26 cellular contexts compared by ENCODE assay signal in the genomic region with DNA sequence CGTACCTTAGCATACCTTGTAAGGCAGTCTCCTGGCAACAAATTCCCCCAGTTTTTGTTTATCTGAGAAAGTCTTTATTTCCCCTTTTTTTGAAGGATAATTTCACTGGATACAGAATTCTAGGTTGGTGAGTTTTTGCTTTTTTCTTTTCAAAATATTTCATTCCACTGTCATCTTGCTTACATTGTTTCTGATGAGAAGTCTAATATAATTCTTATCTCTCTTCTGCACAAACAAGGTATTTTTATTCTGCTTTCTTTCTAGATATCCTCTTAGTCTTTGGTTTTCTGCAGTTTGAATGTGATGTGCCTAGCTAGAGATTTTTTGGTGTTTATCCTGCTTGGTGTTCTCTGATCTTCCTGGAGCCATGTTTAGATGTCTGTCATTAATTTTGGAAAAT. TPM values are rescaled to one million over a fixed set of nuclear protein-coding genes. Genes with fewer than 3 reads are reported as not detected.
A peak's percentile ranks its signal among the peaks of the same experiment; 100 is the strongest.
DNase-seq lines count a peak whose midpoint lies in the region; ATAC-seq, FAIRE-seq and TF ChIP-seq lines count a peak whose summit lies in the region.
"Had no signal": no experiment of that assay in that cellular context is flagged by ENCODE, and none has a peak within 500 bp of the region (broad histone marks: within the 10 kb centered on the region; RNA-seq: fewer than 3 reads in every experiment).

No MANE protein-coding gene starts in this region.

- H3K4me2 ChIP-seq in BLaER1 (0 out of 2 replicates have a peak overlapping the region, but pooled peaks have one; percentile 17), K562 (ENCODE audit: insufficient read depth, low read length) (no peak overlapping the region)

- H3K4me1 ChIP-seq in BLaER1 (peaks cover 21% of the 10 kb centered on the region), K562 (replicated peaks in 1 of 2; ENCODE audit: control insufficient read depth in 2 of 2, insufficient read depth in 2 of 2, low read length in 2 of 2) (peaks cover 0 to 12% of the 10 kb centered on the region in 2 experiments; a peak in 2 of 5 replicates)

- in situ Hi-C loops in K562 (cut with MboI) = no loop called here

- H3K79me2 ChIP-seq in K562 (ENCODE audit: control insufficient read depth, insufficient read depth, low read length) = no peaks in the 10 kb centered on the region

- FAIRE-seq in K562 (lab: Jason Lieb, UNC) = no peak
- FAIRE-seq: A204.1, GM12891, GM19239 had no signal

- DNase-seq in WTC11 (ENCODE audit: low spot score) = no peak
- DNase-seq in K562 (ENCODE audit: extremely low read depth in 1 of 4, low spot score in 3 of 4) = no peak
- no peak for DNase-seq in progenitor cell of endocrine pancreas (ENCODE audit: low spot score, unreplicated experiment)
- DNase-seq in SK-N-DZ (ENCODE audit: low spot score) = no peak
- no peak for DNase-seq in NCI-H1436 treated with DMSO at 0.1 percent for 48 hours (lab: John Stamatoyannopoulos, UW)
- DNase-seq in activated gamma-delta T cell treated with Interleukin-2 at 50 U/mL for 16 hours = no peak
- DNase-seq in activated effector memory CD4-positive, alpha-beta T cell treated with Interleukin-2 at 50 U/mL for 16 hours = no peak
- DNase-seq: 8988T; ACHN; BE2C; CD4-positive, alpha-beta T cell; CD8-positive, alpha-beta T cell; COR-L47; DMS 273 treated with DMSO at 0.1 percent for 48 hours; DMS153; DMS53; DMS79; DND-41; EL; GDM1 had no signal

- peaks cover 12% of the 10 kb centered on the region for H3K36me3 Mint-ChIP-seq in WTC11
- H3K36me3 Mint-ChIP-seq in progenitor cell of endocrine pancreas (ENCODE audit: insufficient read depth) = peaks cover 11% of the 10 kb centered on the region
- H3K36me3 Mint-ChIP-seq: CD8-positive, alpha-beta T cell had no signal

- TF ChIP-seq EP300 in K562 (IDR thresholded peaks at IDR 0.05; ENCODE audit: low read length) = no peak

- intact Hi-C loops in K562 (cut with micrococcal nuclease) = no loop called here

- H3K27ac Mint-ChIP-seq in WTC11 (no peak overlapping the region), progenitor cell of endocrine pancreas (peak overlapping the region; percentile 17)
- H3K27ac Mint-ChIP-seq: CD4-positive, alpha-beta T cell; CD8-positive, alpha-beta T cell had no signal

- POLR2A ChIA-PET in WTC11 (lab: Charles Lee) = no interaction called here
- POLR2A ChIA-PET in K562 (lab: Yijun Ruan, JAX) = no interaction called here

- no peak overlapping the region for H2AFZ ChIP-seq in K562 (ENCODE audit: low read depth, low read length)

- TF ChIP-seq RAD21 in K562 (CRISPR knock-in tag; conservative IDR thresholded peaks at IDR 0.05 in 1 of 2, IDR thresholded peaks at IDR 0.05 in 1 of 2) = no peak

- no peak for TF ChIP-seq CTCF in WTC11 (IDR thresholded peaks at IDR 0.05)
- no peak for TF ChIP-seq CTCF in K562 (IDR thresholded peaks at IDR 0.05 in 2 of 3, conservative IDR thresholded peaks at IDR 0.05 in 1 of 3; ENCODE audit: insufficient read depth in 2 of 3, low read depth in 1 of 3, low read length in 3 of 3)
- no peak for TF ChIP-seq CTCF in progenitor cell of endocrine pancreas (IDR thresholded peaks at IDR 0.05; ENCODE audit: unreplicated experiment)

- H3K27ac ChIP-seq in BLaER1 = no peak overlapping the region
- H3K27ac ChIP-seq in K562 (ENCODE audit: extremely low read depth, low read depth, low read length) = no peak overlapping the region
- H3K27ac ChIP-seq: BLaER1 treated with 17β-estradiol and CSF1 and Interleukin-3, amounts not matched to agents 10 nM and 100 nM; C4-2B had no signal

- no peak overlapping the region for H3K4me3 Mint-ChIP-seq in WTC11
- H3K4me3 Mint-ChIP-seq in progenitor cell of endocrine pancreas (ENCODE audit: low read depth) = no peak overlapping the region
- H3K4me3 Mint-ChIP-seq: CD4-positive, alpha-beta T cell; CD8-positive, alpha-beta T cell had no signal

- H3K27me3 Mint-ChIP-seq in WTC11 (ENCODE audit: low read depth) (no peaks in the 10 kb centered on the region), progenitor cell of endocrine pancreas (no peaks in the 10 kb centered on the region)
- H3K27me3 Mint-ChIP-seq: CD4-positive, alpha-beta T cell had no signal

- H3K9me3 Mint-ChIP-seq in WTC11 (peaks cover 5% of the 10 kb centered on the region), progenitor cell of endocrine pancreas (ENCODE audit: low read depth) (peaks cover 16% of the 10 kb centered on the region)

- WGBS in K562 (ENCODE audit: insufficient coverage, low coverage, missing lambda C conversion rate) = 54% methylated on average over 1 of the region's 1 CpG

- H3K9me3 ChIP-seq in BLaER1 = peaks cover 31% of the 10 kb centered on the region
- H3K9me3 ChIP-seq in K562 (replicated peaks; ENCODE audit: control insufficient read depth, insufficient read depth, low read depth, low read length) = 0 out of 2 replicates have a peak, but pooled peaks cover 8% of the 10 kb centered on the region
- H3K9me3 ChIP-seq: BE2C had no signal

- H3K9me1 ChIP-seq in K562 (ENCODE audit: control insufficient read depth, insufficient read depth, low read length) = no peaks in the 10 kb centered on the region

- ATAC-seq in WTC11 (no peak), K562 (no peak)
- ATAC-seq: CD8-positive, alpha-beta T cell had no signal

- no peak overlapping the region for H3K9ac ChIP-seq in BLaER1
- no peak overlapping the region for H3K9ac ChIP-seq in K562 (ENCODE audit: insufficient read depth in 1 of 2, low read depth in 2 of 2, low read length in 2 of 2)
- H3K9ac ChIP-seq: BLaER1 treated with 17β-estradiol and CSF1 and Interleukin-3, amounts not matched to agents 10 nM and 100 nM had no signal

- H3K4me3 ChIP-seq in BLaER1 (no peak overlapping the region), K562 (no peak overlapping the region)

- BruUV-seq in K562 (replicated peaks; lab: Mats Ljungman, UMichigan) = no TSS peak

- H3K4me1 Mint-ChIP-seq in WTC11 (peaks cover 14% of the 10 kb centered on the region), progenitor cell of endocrine pancreas (ENCODE audit: low read depth) (peaks cover 22% of the 10 kb centered on the region)

- H3K27me3 ChIP-seq in BLaER1 (no peaks in the 10 kb centered on the region), K562 (ENCODE audit: control insufficient read depth in 2 of 2, insufficient read depth in 2 of 2, low read length in 2 of 2) (no peaks in the 10 kb centered on the region)
- H3K27me3 ChIP-seq: BE2C; BLaER1 treated with 17β-estradiol and CSF1 and Interleukin-3, amounts not matched to agents 10 nM and 100 nM had no signal

- H3K36me3 ChIP-seq in BLaER1 (no peaks in the 10 kb centered on the region), K562 (ENCODE audit: control insufficient read depth, insufficient read depth, low read length) (no peaks in the 10 kb centered on the region)
- H3K36me3 ChIP-seq: BE2C; BLaER1 treated with 17β-estradiol and CSF1 and Interleukin-3, amounts not matched to agents 10 nM and 100 nM had no signal

- CTCF ChIA-PET in WTC11 (lab: Charles Lee) = no interaction called here
- CTCF ChIA-PET in K562 (lab: Yijun Ruan, JAX; ENCODE audit: low intra/inter-chr PET ratio) = interaction anchor here (0.5 kb wide), 1 partner anchor 199 kb away, joined by 3 read pairs; no protein-coding TSS in a partner anchor

- no peak for TF ChIP-seq POLR2A in K562 (conservative IDR thresholded peaks at IDR 0.05)

- H4K20me1 ChIP-seq in BLaER1 (no peaks in the 10 kb centered on the region), K562 (replicated peaks; ENCODE audit: control insufficient read depth, insufficient read depth, low read length) (no peaks in the 10 kb centered on the region)
- H4K20me1 ChIP-seq: BLaER1 treated with 17β-estradiol and CSF1 and Interleukin-3, amounts not matched to agents 10 nM and 100 nM had no signal

TF ChIP-seq in WTC11, 78 proteins besides CTCF, POLR2A, EP300 and RAD21:
- TF ChIP-seq MXD4 (CRISPR knock-in tag; IDR thresholded peaks at IDR 0.05; ENCODE audit: borderline replicate concordance) (no peak), ZNF317 (CRISPR knock-in tag; IDR thresholded peaks at IDR 0.05; ENCODE audit: borderline replicate concordance, low read depth) (peak; percentile 31; the same call in 1 of the 2 replicates)

TF ChIP-seq in K562, 482 proteins besides CTCF, POLR2A, EP300 and RAD21 (continues in another document):
- peak in 1 of 2 experiments; percentile 69; a peak in 2 of 3 replicates for TF ChIP-seq CBX3 (IDR thresholded peaks at IDR 0.05; ENCODE audit: borderline replicate concordance in 1 of 2, low read length in 2 of 2)
- no peak for TF ChIP-seq RBM25 (IDR thresholded peaks at IDR 0.05; ENCODE audit: low read depth, low read length, severe bottlenecking)
- TF ChIP-seq MEF2D (tag; conservative IDR thresholded peaks at IDR 0.05; ENCODE audit: low read depth) = no peak
- no peak for TF ChIP-seq ZNF668 (CRISPR knock-in tag; IDR thresholded peaks at IDR 0.05)
- no peak for TF ChIP-seq ZNF41 (CRISPR knock-in tag; conservative IDR thresholded peaks at IDR 0.05)
- no peak for TF ChIP-seq NRF1 (conservative IDR thresholded peaks at IDR 0.05 in 1 of 2, IDR thresholded peaks at IDR 0.05 in 1 of 2)
- TF ChIP-seq TRIM24 (IDR thresholded peaks at IDR 0.05) = peak in 1 of 2 experiments; percentile 68; a peak in 2 of 4 replicates
- TF ChIP-seq TRIM28 (IDR thresholded peaks at IDR 0.05) = peak; percentile 69; the same call in 1 of the 2 replicates

RNA-seq across cellular contexts. Expression of a gene that starts 57.7 kb away (rescaled TPM):
- total RNA-seq in WTC11 (2021) (194 to 215 TPM (median 199 TPM) in 3 replicates), K562 (2014; rRNA removed) (161 and 162 TPM in 2 replicates), K562 (2014; rRNA removed; fragmentation: Illumina TruSeq; extraction: Trizol) (71.5 and 72.7 TPM in 2 replicates), K562 (2015; rRNA removed; fragmentation: Illumina TruSeq; extraction: Trizol) (110 and 117 TPM in 2 replicates), K562 (2021) (125 and 143 TPM in 2 replicates), progenitor cell of endocrine pancreas (258 and 274 TPM in 2 replicates)
- total RNA-seq in K562 (2011; cell fraction: chromatin; rRNA removed; ENCODE audit: low replicate concordance) = 49.5 and 70.7 TPM in 2 replicates
- total RNA-seq in K562 (2011; cell fraction: nucleolus; rRNA removed) = 37.9 and 45.2 TPM in 2 replicates
- total RNA-seq in K562 (2011; cell fraction: nucleoplasm; rRNA removed) = 44.1 and 48.1 TPM in 2 replicates
- polyA plus RNA-seq in K562 (2011; rRNA removed) (104 and 135 TPM in 2 replicates), K562 (2014; fragmentation: Illumina TruSeq; extraction: Trizol) (93.0 and 101 TPM in 2 replicates), K562 (2014; fragmentation: Nextera tagmentation; extraction: Ambion mirVana) (10 to 100 TPM; 36.5 to 63.6 TPM), K562 (2014; rRNA removed) (91.5 and 114 TPM in 2 replicates)
- polyA plus RNA-seq in K562 (2011; cell fraction: cytosol; rRNA removed) = 78.6 and 88.6 TPM in 2 replicates
- polyA plus RNA-seq in K562 (2011; cell fraction: nucleus; rRNA removed) = 91.7 and 156 TPM in 2 replicates
- polyA plus RNA-seq in K562 (2012) = 120 and 126 TPM in 2 replicates
- 100 and 114 TPM in 2 replicates for polyA minus RNA-seq in K562 (2011; rRNA and poly(A)+ RNA removed)
- 69.7 and 85.1 TPM in 2 replicates for polyA minus RNA-seq in K562 (2011; cell fraction: cytosol; rRNA and poly(A)+ RNA removed)
- 20.1 and 54.6 TPM in 2 replicates for polyA minus RNA-seq in K562 (2011; cell fraction: nucleus; rRNA and poly(A)+ RNA removed)
- polyA plus RNA-seq in SK-N-DZ (2014; cell fraction: cytosol; rRNA removed) = 46.2 and 51.6 TPM in 2 replicates
- polyA plus RNA-seq in SK-N-DZ (2014; cell fraction: nucleus; rRNA removed) = 31.1 and 33.2 TPM in 2 replicates
